8 cellular contexts compared by ENCODE assay signal in the genomic region with DNA sequence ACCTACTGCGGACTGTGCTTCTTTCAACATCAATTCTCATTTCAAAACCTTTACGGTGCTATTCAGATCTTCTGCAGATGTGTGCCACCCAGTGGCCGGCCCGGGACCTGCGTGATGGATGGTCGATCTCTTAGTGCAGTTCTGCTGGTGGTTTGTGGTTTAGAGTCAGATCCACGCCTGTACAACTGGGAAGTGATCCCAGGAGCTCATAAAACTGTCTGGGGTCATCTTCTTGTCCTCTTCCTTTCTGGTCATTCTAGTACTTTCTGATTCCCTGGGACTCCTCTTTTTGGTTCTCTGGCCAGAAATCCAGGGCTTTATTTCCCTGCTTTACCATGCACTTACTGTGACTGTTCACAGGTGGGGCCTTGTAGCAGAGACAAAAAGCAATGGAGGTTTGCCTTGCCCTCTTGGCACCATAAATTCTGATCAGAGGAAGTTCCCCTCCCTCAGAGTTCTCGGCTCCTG. TPM values are rescaled to one million over a fixed set of nuclear protein-coding genes. Genes with fewer than 3 reads are reported as not detected.
DNase-seq lines count a peak whose midpoint lies in the region; ATAC-seq, FAIRE-seq and TF ChIP-seq lines count a peak whose summit lies in the region.

No MANE protein-coding gene starts in this region.

- ATAC-seq in HG03354 (IDR thresholded peaks at IDR 0.05; ENCODE audit: poor library complexity, severe bottlenecking, unreplicated experiment) (peak; percentile 81), GM18870 (IDR thresholded peaks at IDR 0.05; ENCODE audit: unreplicated experiment) (no peak)

- DNase-seq in GM12891 (ENCODE audit: insufficient read length, low spot score) (peak; percentile 48), NCI-H526 treated with DMSO at 0.1 percent for 48 hours (lab: John Stamatoyannopoulos, UW) (peak; percentile 54), cerebellar nuclear complex (lab: John Stamatoyannopoulos, UW) (peak; percentile 5 to 61), left kidney (ENCODE audit: low read depth, low spot score) (peak; percentile 92)
- peak; percentile 71 to 84 for DNase-seq in activated CD4-positive, alpha-beta T cell treated with anti-CD3 and anti-CD28 coated beads for 24 hours (ENCODE audit: low read depth in 2 of 2)
- DNase-seq in stimulated activated CD4-positive, alpha-beta T cell treated with anti-CD3 and anti-CD28 coated beads, Interleukin-4, amount 100 ng/mL, for 24 hours, result peak; percentile 83

- peak; percentile 95 for FAIRE-seq in GM12891 (lab: Jason Lieb, UNC)

- no peak for TF ChIP-seq POLR2A in GM12891 (IDR thresholded peaks at IDR 0.05; ENCODE audit: low read depth, low read length)

TF ChIP-seq in GM12891, 5 proteins besides CTCF, POLR2A, EP300 and RAD21:
- TF ChIP-seq PAX5 (IDR thresholded peaks at IDR 0.05; ENCODE audit: insufficient read depth, low read length, severe bottlenecking), result no peak
- TF ChIP-seq POU2F2 (IDR thresholded peaks at IDR 0.05; ENCODE audit: low read depth, low read length), result no peak; the same call in 1 of the 2 replicates
- no peak for TF ChIP-seq POLR2AphosphoS5 (IDR thresholded peaks at IDR 0.05; ENCODE audit: low read depth, low read length)
- TF ChIP-seq TAF1 (IDR thresholded peaks at IDR 0.05; ENCODE audit: low read depth, low read length), result no peak

RNA-seq across cellular contexts. Expression of a gene that starts 15.8 kb away (rescaled TPM):
- 5.4 TPM for polyA plus RNA-seq in GM12891 (2012; ENCODE audit: low read depth, missing spikeins)

RNA-seq across cellular contexts. Expression of a gene that starts 16.4 kb away (rescaled TPM):
- 1.1 TPM for polyA plus RNA-seq in GM12891 (2012; ENCODE audit: low read depth, missing spikeins)

Comparison
In these comparisons a context has a peak if more than half of its experiments do, and no peak if none do; other contexts are left out.
1. DNase-seq: peak in every context shown above with its lines; median percentile 92 in left kidney; 83 in stimulated activated CD4-positive, alpha-beta T cell treated with anti-CD3 and anti-CD28 coated beads, Interleukin-4, amount 100 ng/mL, for 24 hours; 78 in activated CD4-positive, alpha-beta T cell treated with anti-CD3 and anti-CD28 coated beads for 24 hours; 54 in NCI-H526 treated with DMSO at 0.1 percent for 48 hours; 48 in GM12891; 33 in cerebellar nuclear complex.